19 cellular contexts compared by ENCODE assay signal in genomic region chr9:38114905-38115304, GRCh38.
"Had no signal": no experiment of that assay in that cellular context is flagged by ENCODE, and none has a peak within 500 bp of the region (broad histone marks: within the 10 kb centered on the region; RNA-seq: fewer than 3 reads in every experiment).

No MANE protein-coding gene starts in this region.

- H3K4me2 ChIP-seq: KMS-11 had no signal

- H3K9me3 ChIP-seq: SJSA1 had no signal

- H3K4me3 ChIP-seq: SJSA1, SK-N-MC had no signal

- H3K4me1 ChIP-seq: SJSA1 had no signal

- H3K9ac ChIP-seq: KMS-11 had no signal

- H3K27ac ChIP-seq: KMS-11, SJSA1, SK-N-MC had no signal

- DNase-seq: IMR-90, Kasumi-1, MM.1S, NCI-H1092 treated with DMSO at 0.1 percent for 48 hours, NCI-H1436, NCI-H187, NCI-H2029 treated with DMSO at 0.1 percent for 48 hours, NCI-H2171 treated with DMSO at 0.1 percent for 48 hours, NCI-H345, NCI-H446 treated with DMSO at 0.1 percent for 48 hours, NCI-H510A treated with DMSO at 0.1 percent for 48 hours, NCI-H526, Right ventricle myocardium superior, RPMI8226, SIG-M5 had no signal

- H3K27me3 ChIP-seq: SJSA1 had no signal

- ATAC-seq: HepG2 had no signal

- H3K36me3 ChIP-seq: SJSA1 had no signal
